13 cellular contexts compared by ENCODE assay signal in genomic region chr21:35615325-35615724, GRCh38.
"Had no signal": no experiment of that assay in that cellular context is flagged by ENCODE, and none has a peak within 500 bp of the region (broad histone marks: within the 10 kb centered on the region; RNA-seq: fewer than 3 reads in every experiment).

No MANE protein-coding gene starts in this region.

- H3K36me3 ChIP-seq: gastrocnemius medialis, heart right ventricle, thyroid gland had no signal

- H2AFZ ChIP-seq: parathyroid adenoma had no signal

- ATAC-seq: effector memory CD8-positive, alpha-beta T cell; gastrocnemius medialis; heart right ventricle; mucosa of descending colon; naive thymus-derived CD4-positive, alpha-beta T cell; stimulated activated memory B cell treated with anti-CD40 and anti-IgM and Interleukin-4, amounts not matched to agents 10 μg/mL and 1 μg/mL and 100 μg/mL, for 72 hours had no signal

- H3K4me3 ChIP-seq: gastrocnemius medialis, heart right ventricle, mucosa of descending colon, thyroid gland had no signal

- H3K4me1 ChIP-seq: gastrocnemius medialis, parathyroid adenoma, thyroid gland had no signal

- H3K27ac ChIP-seq: gastrocnemius medialis, parathyroid adenoma, thyroid gland, VCaP had no signal

- H3K27me3 ChIP-seq: gastrocnemius medialis, thyroid gland had no signal

- H3K9ac ChIP-seq: parathyroid adenoma had no signal

- DNase-seq: activated CD4-positive, alpha-beta T cell treated with anti-CD3 and anti-CD28 coated beads for 1 hour; activated CD4-positive, alpha-beta T cell treated with anti-CD3 and anti-CD28 coated beads, Interleukin-2, amount 50 U/mL, for 48 hours; activated naive CD4-positive, alpha-beta T cell treated with anti-CD3 and anti-CD28 coated beads for 36 hours; effector memory CD8-positive, alpha-beta T cell; gastrocnemius medialis; heart right ventricle; mucosa of descending colon; stimulated activated CD4-positive, alpha-beta T cell treated with anti-CD3 and anti-CD28 coated beads, Interleukin-2, amount 100 ng/mL, for 48 hours; thyroid gland had no signal

- H3K9me3 ChIP-seq: gastrocnemius medialis, heart right ventricle, mucosa of descending colon, thyroid gland had no signal
